In the genomic region with DNA sequence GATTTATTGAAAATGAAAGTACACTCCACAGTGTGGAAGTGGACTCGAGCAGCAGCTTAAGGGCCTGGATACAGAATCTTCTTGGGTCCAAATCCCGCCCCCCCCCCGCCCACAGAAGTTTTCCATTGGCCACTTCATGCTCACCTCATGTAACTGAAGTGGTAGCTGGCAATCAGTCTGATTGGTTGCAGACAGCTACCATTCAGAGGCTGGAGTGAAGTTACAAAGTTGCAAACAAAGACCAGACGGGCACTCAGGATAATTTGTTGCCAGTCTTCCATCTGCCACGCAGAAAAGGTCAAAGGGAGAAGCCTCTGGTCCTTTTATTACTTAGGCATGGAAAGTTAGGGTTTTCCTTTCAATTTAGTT, we compare ENCODE assay signal across 12 cellular contexts. TPM values are rescaled to one million over a fixed set of nuclear protein-coding genes. Genes with fewer than 3 reads are reported as not detected.
DNase-seq lines count a peak whose midpoint lies in the region; ATAC-seq and TF ChIP-seq lines count a peak whose summit lies in the region.
"Had no signal": no experiment of that assay in that cellular context is flagged by ENCODE, and none has a peak within 500 bp of the region (broad histone marks: within the 10 kb centered on the region; RNA-seq: fewer than 3 reads in every experiment).

No MANE protein-coding gene starts in this region.

- H3K36me3 Mint-ChIP-seq in natural killer cell treated with Interleukin-12 subunit alpha and Interleukin-12 subunit beta and Interleukin-15 and Interleukin-18, amount 100 ng/mL, for 72 hours, result peaks cover 8% of the 10 kb centered on the region
- H3K36me3 Mint-ChIP-seq: natural killer cell had no signal

- no peak for TF ChIP-seq CTCF in gastrocnemius medialis (IDR thresholded peaks at IDR 0.05 in 4 of 5, conservative IDR thresholded peaks at IDR 0.05 in 1 of 5)

- peaks cover 14 to 18% of the 10 kb centered on the region in 2 donors for H3K4me1 ChIP-seq in gastrocnemius medialis
- H3K4me1 ChIP-seq: stomach had no signal

- in situ Hi-C loops in gastrocnemius medialis (cut with MboI; ENCODE audit: low sequenced_read_pairs in 4 of 4), result no loop called here

- H3K27ac Mint-ChIP-seq in natural killer cell treated with Interleukin-12 subunit alpha and Interleukin-12 subunit beta and Interleukin-15 and Interleukin-18, amount 100 ng/mL, for 72 hours, result no peak overlapping the region

- H3K9me3 ChIP-seq in gastrocnemius medialis, result no peaks in the 10 kb centered on the region
- H3K9me3 ChIP-seq: stomach had no signal

- intact Hi-C loops in gastrocnemius medialis (cut with DNase I; ENCODE audit: low total_unique reads), result loop anchor here (2.0 kb wide), 1 partner anchor 35 kb away; the partner anchor contains the start of gene SMPDL3A

- peaks cover 6 to 8% of the 10 kb centered on the region in 2 donors for H3K27me3 Mint-ChIP-seq in natural killer cell treated with Interleukin-12 subunit alpha and Interleukin-12 subunit beta and Interleukin-15 and Interleukin-18, amount 100 ng/mL, for 72 hours

- TF ChIP-seq POLR2A in gastrocnemius medialis (IDR thresholded peaks at IDR 0.05), result peak in 1 of 2 donors; percentile 26

- peaks cover 34 to 39% of the 10 kb centered on the region in 2 donors for H3K4me1 Mint-ChIP-seq in natural killer cell treated with Interleukin-12 subunit alpha and Interleukin-12 subunit beta and Interleukin-15 and Interleukin-18, amount 100 ng/mL, for 72 hours (ENCODE audit: low read depth in 2 of 2)

- DNase-seq in EL, result peak; percentile 9
- DNase-seq in NCI-H524 (lab: John Stamatoyannopoulos, UW), result peak; percentile 52 to 80
- peak; percentile 85 for DNase-seq in fibroblast of gingiva (ENCODE audit: low read depth)
- peak; percentile 14 to 39 for DNase-seq in gastrocnemius medialis
- no peak for DNase-seq in natural killer cell treated with Interleukin-12 subunit alpha and Interleukin-12 subunit beta and Interleukin-15 and Interleukin-18, amount 100 ng/mL, for 72 hours (ENCODE audit: low spot score)
- no peak for DNase-seq in NCI-H1105 (lab: John Stamatoyannopoulos, UW)
- DNase-seq: Calu3, natural killer cell, NCI-H510A, stomach had no signal

- no peak overlapping the region for H3K4me3 Mint-ChIP-seq in natural killer cell treated with Interleukin-12 subunit alpha and Interleukin-12 subunit beta and Interleukin-15 and Interleukin-18, amount 100 ng/mL, for 72 hours
- H3K4me3 Mint-ChIP-seq: natural killer cell had no signal

- H3K27me3 ChIP-seq in gastrocnemius medialis, result no peaks in the 10 kb centered on the region
- H3K27me3 ChIP-seq: stomach had no signal

- ATAC-seq in gastrocnemius medialis (peak; percentile 61 to 72), HG03439 (IDR thresholded peaks at IDR 0.05; ENCODE audit: unreplicated experiment) (no peak), GM21723 (IDR thresholded peaks at IDR 0.05; ENCODE audit: unreplicated experiment) (no peak)
- ATAC-seq in natural killer cell treated with Interleukin-12 subunit alpha and Interleukin-12 subunit beta and Interleukin-15 and Interleukin-18, amount 100 ng/mL, for 72 hours, result no peak
- ATAC-seq: natural killer cell had no signal

- no peaks in the 10 kb centered on the region for H3K36me3 ChIP-seq in gastrocnemius medialis
- H3K36me3 ChIP-seq: stomach had no signal

- H3K4me3 ChIP-seq in gastrocnemius medialis, result peak overlapping the region; percentile 40 to 51 (median 46)

- H3K9me3 Mint-ChIP-seq in natural killer cell treated with Interleukin-12 subunit alpha and Interleukin-12 subunit beta and Interleukin-15 and Interleukin-18, amount 100 ng/mL, for 72 hours, result peaks cover 9% of the 10 kb centered on the region
- H3K9me3 Mint-ChIP-seq: natural killer cell had no signal

- H3K27ac ChIP-seq in gastrocnemius medialis, result peak overlapping the region; percentile 76 to 84 (median 80)

RNA-seq across cellular contexts. Expression of gene FABP7, which starts 25.8 kb away (rescaled TPM):
- total RNA-seq in gastrocnemius medialis, result 10 to 100 TPM in 1 of 4 donors, 1 to 10 TPM in 2, under 1 TPM in 1; 0.51 to 21.0 (median 5.9) TPM
- not detected for total RNA-seq in natural killer cell treated with Interleukin-12 subunit alpha and Interleukin-12 subunit beta and Interleukin-15 and Interleukin-18, amount 100 ng/mL, for 72 hours
- total RNA-seq: Calu3, natural killer cell had no signal

RNA-seq across cellular contexts. Expression of gene SMPDL3A, which starts 35.4 kb away (rescaled TPM):
- total RNA-seq in gastrocnemius medialis, result 10 to 100 TPM; 18.4 to 38.4 (median 32.6) TPM
- total RNA-seq in natural killer cell treated with Interleukin-12 subunit alpha and Interleukin-12 subunit beta and Interleukin-15 and Interleukin-18, amount 100 ng/mL, for 72 hours, result 1 to 10 TPM; 3.4 to 8.1 TPM

Comparison
In these comparisons a context has a peak if more than half of its experiments do, and no peak if none do; other contexts are left out.
1. DNase-seq: peak in EL (single experiment), NCI-H524 (2 of 2), fibroblast of gingiva (single experiment) and gastrocnemius medialis (2 of 2); none in natural killer cell treated with Interleukin-12 subunit alpha and Interleukin-12 subunit beta and Interleukin-15 and Interleukin-18, amount 100 ng/mL, for 72 hours (single experiment) and NCI-H1105 (single experiment).
2. ATAC-seq: peak in gastrocnemius medialis (2 of 2); none in natural killer cell treated with Interleukin-12 subunit alpha and Interleukin-12 subunit beta and Interleukin-15 and Interleukin-18, amount 100 ng/mL, for 72 hours (0 of 2), HG03439 (single experiment) and GM21723 (single experiment).